ENCODE assay signal across 8 cellular contexts in the genomic region with DNA sequence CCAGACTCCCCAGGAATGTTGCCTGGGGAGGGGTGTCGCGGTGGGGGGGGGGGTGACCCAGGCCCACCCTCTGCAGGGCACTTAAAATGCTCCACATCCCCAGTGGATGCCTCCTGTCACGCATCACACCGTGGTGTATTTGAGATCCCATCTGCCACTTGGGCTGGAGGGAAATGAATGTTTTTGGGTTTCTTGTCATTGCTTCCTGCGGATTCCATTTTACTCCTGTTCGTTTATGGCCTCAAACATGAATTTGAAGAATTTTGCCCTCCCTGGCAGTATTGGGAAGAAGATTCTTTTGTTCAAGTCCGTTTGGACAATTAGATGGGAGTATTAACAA. TPM values are rescaled to one million over a fixed set of nuclear protein-coding genes. Genes with fewer than 3 reads are reported as not detected.
DNase-seq lines count a peak whose midpoint lies in the region; ATAC-seq, FAIRE-seq and TF ChIP-seq lines count a peak whose summit lies in the region.

No MANE protein-coding gene starts in this region.

- TF ChIP-seq CTCF in hepatocyte (IDR thresholded peaks at IDR 0.05; ENCODE audit: poor library complexity), result no peak

- peak overlapping the region; percentile 78 for H3K4me3 Mint-ChIP-seq in activated CD4-positive, alpha-beta memory T cell treated with anti-CD3 and anti-CD28 coated beads, Interleukin-2, amount 10 ng/mL, durations not matched to agents 7 days and 5 days

- H3K4me3 ChIP-seq in hepatocyte (peak overlapping the region; percentile 51), stomach smooth muscle (ENCODE audit: low read length in 2 of 2) (peak overlapping the region; percentile 77 to 90)

- no peaks in the 10 kb centered on the region for H4K20me1 ChIP-seq in hepatocyte (ENCODE audit: insufficient read depth, poor library complexity, severe bottlenecking)

- CTCF ChIA-PET in activated CD4-positive, alpha-beta memory T cell treated with anti-CD3 and anti-CD28 coated beads, Interleukin-2, amount 10 ng/mL, durations not matched to agents 7 days and 5 days (lab: Charles Lee), result interaction anchor here (0.7 kb wide), 1 partner anchor 22 kb away, joined by 4 read pairs; no protein-coding TSS in a partner anchor

- H3K9me3 ChIP-seq in hepatocyte (ENCODE audit: low read depth), result no peaks in the 10 kb centered on the region
- H3K9me3 ChIP-seq in stomach smooth muscle (ENCODE audit: control insufficient read depth in 2 of 2, low read length in 2 of 2), result no peaks in the 10 kb centered on the region

- no peak for TF ChIP-seq POLR2A in GM12891 (IDR thresholded peaks at IDR 0.05; ENCODE audit: low read depth, low read length)

- no peak for FAIRE-seq in GM12891 (lab: Jason Lieb, UNC)

- 48% methylated on average over 6 of the region's 7 CpGs for WGBS in hepatocyte (ENCODE audit: low lambda C conversion rate, missing lambda C conversion rate)

- H3K27me3 Mint-ChIP-seq in activated CD4-positive, alpha-beta memory T cell treated with anti-CD3 and anti-CD28 coated beads, Interleukin-2, amount 10 ng/mL, durations not matched to agents 7 days and 5 days, result no peaks in the 10 kb centered on the region

- no peaks in the 10 kb centered on the region for H3K9me2 ChIP-seq in hepatocyte (replicated peaks; ENCODE audit: insufficient read depth)

- ATAC-seq in GM18502 (IDR thresholded peaks at IDR 0.05; ENCODE audit: poor library complexity, unreplicated experiment) (peak; percentile 19), HG02884 (IDR thresholded peaks at IDR 0.05; ENCODE audit: unreplicated experiment) (peak; percentile 2)

- H3K27ac ChIP-seq in hepatocyte (peak overlapping the region; percentile 69), stomach smooth muscle (ENCODE audit: low read length) (no peak overlapping the region)

- H3K27me3 ChIP-seq in hepatocyte (no peaks in the 10 kb centered on the region), stomach smooth muscle (ENCODE audit: control insufficient read depth in 1 of 2, insufficient read depth in 2 of 2, low read length in 2 of 2) (no peaks in the 10 kb centered on the region)

- POLR2A ChIA-PET in activated CD4-positive, alpha-beta memory T cell treated with anti-CD3 and anti-CD28 coated beads, Interleukin-2, amount 10 ng/mL, durations not matched to agents 7 days and 5 days (lab: Charles Lee), result interaction anchor here (0.6 to 2.0 kb wide), 5 partner anchors 46 to 390 kb away, joined by 3 to 7 read pairs (median 3); a partner anchor contains a TSS

- peaks cover 28% of the 10 kb centered on the region for H3K4me1 Mint-ChIP-seq in activated CD4-positive, alpha-beta memory T cell treated with anti-CD3 and anti-CD28 coated beads, Interleukin-2, amount 10 ng/mL, durations not matched to agents 7 days and 5 days

- peaks cover 22% of the 10 kb centered on the region for H3K36me3 Mint-ChIP-seq in activated CD4-positive, alpha-beta memory T cell treated with anti-CD3 and anti-CD28 coated beads, Interleukin-2, amount 10 ng/mL, durations not matched to agents 7 days and 5 days (ENCODE audit: low read depth)

- peak overlapping the region; percentile 96 for H2AFZ ChIP-seq in hepatocyte

- H3K4me2 ChIP-seq in hepatocyte, result peak overlapping the region; percentile 98

- H3K9me3 Mint-ChIP-seq in activated CD4-positive, alpha-beta memory T cell treated with anti-CD3 and anti-CD28 coated beads, Interleukin-2, amount 10 ng/mL, durations not matched to agents 7 days and 5 days, result no peaks in the 10 kb centered on the region

- H3K4me1 ChIP-seq in hepatocyte (ENCODE audit: insufficient read depth) (peaks cover 11% of the 10 kb centered on the region), stomach smooth muscle (ENCODE audit: control insufficient read depth, insufficient read depth, low read length) (peaks cover 8% of the 10 kb centered on the region)

- H3K36me3 ChIP-seq in hepatocyte (replicated peaks; ENCODE audit: insufficient read depth, low read depth), result no peaks in the 10 kb centered on the region
- H3K36me3 ChIP-seq in stomach smooth muscle (ENCODE audit: control insufficient read depth in 2 of 2, insufficient read depth in 2 of 2, low read length in 2 of 2), result no peaks in the 10 kb centered on the region

- no peaks in the 10 kb centered on the region for H3K79me2 ChIP-seq in hepatocyte

- H3K9ac ChIP-seq in stomach smooth muscle (ENCODE audit: low read length in 2 of 2), result peak overlapping the region; percentile 54 to 76

- peak overlapping the region; percentile 6 for H3K27ac Mint-ChIP-seq in activated CD4-positive, alpha-beta memory T cell treated with anti-CD3 and anti-CD28 coated beads, Interleukin-2, amount 10 ng/mL, durations not matched to agents 7 days and 5 days

- DNase-seq in activated CD4-positive, alpha-beta memory T cell treated with anti-CD3 and anti-CD28 coated beads, Interleukin-2, amount 10 ng/mL, durations not matched to agents 7 days and 5 days, result no peak
- DNase-seq in hepatocyte (ENCODE audit: low spot score) (no peak), GM12891 (ENCODE audit: insufficient read length, low spot score) (no peak), T-helper 9 cell (no peak), NOMO-1 treated with dmso at 0.1 percent for 144 hours (lab: John Stamatoyannopoulos, UW; ENCODE audit: unreplicated experiment) (no peak)

TF ChIP-seq in GM12891, 5 proteins besides CTCF, POLR2A, EP300 and RAD21:
- no peak for TF ChIP-seq SPI1 (IDR thresholded peaks at IDR 0.05; ENCODE audit: low read depth, low read length)
- TF ChIP-seq POLR2AphosphoS5 (IDR thresholded peaks at IDR 0.05; ENCODE audit: low read depth, low read length), result no peak
- TF ChIP-seq POU2F2 (IDR thresholded peaks at IDR 0.05; ENCODE audit: low read depth, low read length), result no peak
- TF ChIP-seq PAX5 (IDR thresholded peaks at IDR 0.05; ENCODE audit: insufficient read depth, low read length, severe bottlenecking), result no peak
- TF ChIP-seq TAF1 (IDR thresholded peaks at IDR 0.05; ENCODE audit: low read depth, low read length), result no peak

RNA-seq across cellular contexts. Expression of a gene that starts 0.5 kb away (rescaled TPM):
- total RNA-seq in activated CD4-positive, alpha-beta memory T cell treated with anti-CD3 and anti-CD28 coated beads, Interleukin-2, amount 10 ng/mL, durations not matched to agents 7 days and 5 days, result 1 to 10 TPM; 8.5 TPM
- 4.3 and 6.9 TPM in 2 replicates for total RNA-seq in hepatocyte
- polyA plus RNA-seq in hepatocyte, result 5.5 and 7.3 TPM in 2 replicates
- polyA plus RNA-seq in GM12891 (2012; ENCODE audit: low read depth, missing spikeins), result 2.3 TPM

RNA-seq across cellular contexts. Expression of a gene that starts 38.2 kb away (rescaled TPM):
- total RNA-seq in activated CD4-positive, alpha-beta memory T cell treated with anti-CD3 and anti-CD28 coated beads, Interleukin-2, amount 10 ng/mL, durations not matched to agents 7 days and 5 days, result under 1 TPM in 1 of 2 experiments, not detected in 1; 0.58 TPM
- not detected in 2 replicates for total RNA-seq in hepatocyte
- polyA plus RNA-seq in hepatocyte, result 0.61 TPM in 1 of 2 replicates, not detected in the other
- polyA plus RNA-seq in GM12891 (2012; ENCODE audit: low read depth, missing spikeins), result 0.33 TPM
